ENCODE assay signal across 1 cellular context in the genomic region with DNA sequence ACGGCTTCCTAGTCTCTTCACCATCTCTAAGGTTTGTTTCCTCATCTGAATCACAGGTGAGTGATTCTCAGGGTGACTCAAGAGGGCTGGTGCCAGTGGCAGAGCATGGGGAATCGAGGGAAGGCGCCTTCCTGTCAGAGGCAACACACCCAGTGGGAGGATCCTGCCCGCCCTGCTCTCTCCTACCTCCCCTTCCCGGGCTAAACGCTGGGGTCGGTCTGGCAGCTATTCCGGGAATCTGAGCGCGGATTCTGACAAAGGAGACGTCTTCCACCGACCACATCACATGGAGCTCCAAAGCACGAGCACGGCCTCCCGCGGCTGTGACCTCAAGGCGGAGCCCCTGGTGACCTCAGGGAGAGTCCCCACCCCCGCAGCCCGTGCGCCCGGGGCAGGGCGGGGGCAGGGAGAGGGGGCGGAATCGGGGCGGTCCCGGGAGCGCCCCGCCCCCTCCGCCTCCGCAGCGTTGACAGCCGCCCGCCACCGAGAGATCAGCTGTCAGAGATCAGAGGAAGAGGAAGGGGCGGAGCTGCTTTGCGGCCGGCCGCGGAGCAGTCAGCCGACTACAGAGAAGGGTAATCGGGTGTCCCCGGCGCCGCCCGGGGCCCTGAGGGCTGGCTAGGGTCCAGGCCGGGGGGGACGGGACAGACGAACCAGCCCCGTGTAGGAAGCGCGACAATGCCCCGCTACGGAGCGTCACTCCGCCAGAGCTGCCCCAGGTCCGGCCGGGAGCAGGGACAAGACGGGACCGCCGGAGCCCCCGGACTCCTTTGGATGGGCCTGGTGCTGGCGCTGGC.
TF ChIP-seq lines count a peak whose summit lies in the region.

A gene (plus strand): TSS at position 554 of the 797 bp plus-strand sequence. CDS start 125 bp downstream, at position 679.

TF ChIP-seq in liver, 16 proteins besides CTCF, POLR2A, EP300 and RAD21 (continued from another document):
- TF ChIP-seq, protein P1, sequence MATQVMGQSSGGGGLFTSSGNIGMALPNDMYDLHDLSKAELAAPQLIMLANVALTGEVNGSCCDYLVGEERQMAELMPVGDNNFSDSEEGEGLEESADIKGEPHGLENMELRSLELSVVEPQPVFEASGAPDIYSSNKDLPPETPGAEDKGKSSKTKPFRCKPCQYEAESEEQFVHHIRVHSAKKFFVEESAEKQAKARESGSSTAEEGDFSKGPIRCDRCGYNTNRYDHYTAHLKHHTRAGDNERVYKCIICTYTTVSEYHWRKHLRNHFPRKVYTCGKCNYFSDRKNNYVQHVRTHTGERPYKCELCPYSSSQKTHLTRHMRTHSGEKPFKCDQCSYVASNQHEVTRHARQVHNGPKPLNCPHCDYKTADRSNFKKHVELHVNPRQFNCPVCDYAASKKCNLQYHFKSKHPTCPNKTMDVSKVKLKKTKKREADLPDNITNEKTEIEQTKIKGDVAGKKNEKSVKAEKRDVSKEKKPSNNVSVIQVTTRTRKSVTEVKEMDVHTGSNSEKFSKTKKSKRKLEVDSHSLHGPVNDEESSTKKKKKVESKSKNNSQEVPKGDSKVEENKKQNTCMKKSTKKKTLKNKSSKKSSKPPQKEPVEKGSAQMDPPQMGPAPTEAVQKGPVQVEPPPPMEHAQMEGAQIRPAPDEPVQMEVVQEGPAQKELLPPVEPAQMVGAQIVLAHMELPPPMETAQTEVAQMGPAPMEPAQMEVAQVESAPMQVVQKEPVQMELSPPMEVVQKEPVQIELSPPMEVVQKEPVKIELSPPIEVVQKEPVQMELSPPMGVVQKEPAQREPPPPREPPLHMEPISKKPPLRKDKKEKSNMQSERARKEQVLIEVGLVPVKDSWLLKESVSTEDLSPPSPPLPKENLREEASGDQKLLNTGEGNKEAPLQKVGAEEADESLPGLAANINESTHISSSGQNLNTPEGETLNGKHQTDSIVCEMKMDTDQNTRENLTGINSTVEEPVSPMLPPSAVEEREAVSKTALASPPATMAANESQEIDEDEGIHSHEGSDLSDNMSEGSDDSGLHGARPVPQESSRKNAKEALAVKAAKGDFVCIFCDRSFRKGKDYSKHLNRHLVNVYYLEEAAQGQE (IDR thresholded peaks at IDR 0.05), result peak; percentile 35
- peak; percentile 98 to 100 for TF ChIP-seq EGR1 (IDR thresholded peaks at IDR 0.05; ENCODE audit: low read depth in 2 of 2)
